ENCODE assay signal across 20 cellular contexts in the genomic region with DNA sequence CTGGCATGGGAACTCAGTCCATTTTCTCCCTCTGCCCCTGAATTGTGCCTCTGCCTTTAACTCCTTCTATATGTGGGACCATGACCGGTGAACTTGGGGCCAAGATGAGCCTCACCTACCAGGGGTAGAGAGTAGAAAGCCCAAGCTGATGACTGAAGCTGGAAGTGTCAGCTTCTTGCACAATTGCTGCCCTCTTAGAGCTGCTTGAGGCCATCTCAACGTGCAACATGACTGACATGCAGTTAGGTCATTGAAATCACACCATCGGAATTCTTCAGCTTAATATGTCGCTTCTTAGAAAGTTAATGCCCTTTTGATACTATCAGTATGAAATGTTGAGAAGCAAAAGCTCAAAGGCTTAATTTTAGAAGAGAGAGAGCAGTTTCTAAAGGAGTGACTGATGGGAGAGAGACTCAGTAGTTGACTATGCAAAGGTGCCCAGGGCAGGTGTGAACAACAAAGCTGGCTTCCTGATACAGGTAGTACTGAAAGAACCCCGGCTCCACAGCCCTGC.
"Had no signal": no experiment of that assay in that cellular context is flagged by ENCODE, and none has a peak within 500 bp of the region (broad histone marks: within the 10 kb centered on the region; RNA-seq: fewer than 3 reads in every experiment).

No MANE protein-coding gene starts in this region.

- DNase-seq: gastrocnemius medialis; heart right ventricle; hypothalamus; kidney; left cardiac atrium; left ventricle myocardium inferior; mucosa of descending colon; naive thymus-derived CD8-positive, alpha-beta T cell; right cardiac atrium; small intestine; stimulated activated CD4-positive, alpha-beta T cell treated with anti-CD3 and anti-CD28 coated beads, Interleukin-12 subunit alpha, Interleukin-12 subunit beta, amount 100 ng/mL, for 4 hours; stimulated activated naive CD4-positive, alpha-beta T cell; stomach; substantia nigra; uterus had no signal

- H3K27ac Mint-ChIP-seq: dendritic cell treated with granulocyte-macrophage colony-stimulating factor and Interleukin-4, amounts not matched to agents 40 ng/mL and 50 ng/mL, for 4 days; type B pancreatic cell had no signal

- H3K36me3 ChIP-seq: esophagus muscularis mucosa, gastrocnemius medialis, heart right ventricle, left ventricle myocardium inferior, stomach, thoracic aorta, uterus had no signal

- H3K4me3 ChIP-seq: esophagus muscularis mucosa, gastrocnemius medialis, heart right ventricle, left ventricle myocardium inferior, lung, mucosa of descending colon, stomach, thoracic aorta, uterus had no signal

- H3K4me1 Mint-ChIP-seq: naive thymus-derived CD8-positive, alpha-beta T cell had no signal

- H3K4me1 ChIP-seq: esophagus muscularis mucosa, gastrocnemius medialis, uterus had no signal

- H3K27ac ChIP-seq: esophagus muscularis mucosa, gastrocnemius medialis, heart right ventricle, left ventricle myocardium inferior, stomach, thoracic aorta, uterus had no signal

- H3K9me3 Mint-ChIP-seq: dendritic cell treated with granulocyte-macrophage colony-stimulating factor and Interleukin-4, amounts not matched to agents 40 ng/mL and 50 ng/mL, for 4 days; naive thymus-derived CD8-positive, alpha-beta T cell; type B pancreatic cell had no signal

- H3K27me3 Mint-ChIP-seq: dendritic cell treated with granulocyte-macrophage colony-stimulating factor and Interleukin-4, amounts not matched to agents 40 ng/mL and 50 ng/mL, for 4 days had no signal

- H3K9me3 ChIP-seq: esophagus muscularis mucosa, gastrocnemius medialis, heart right ventricle, left ventricle myocardium inferior, mucosa of descending colon, stomach, thoracic aorta, uterus had no signal

- H3K27me3 ChIP-seq: esophagus muscularis mucosa, gastrocnemius medialis, heart right ventricle, stomach, uterus had no signal

- H3K4me3 Mint-ChIP-seq: dendritic cell treated with granulocyte-macrophage colony-stimulating factor and Interleukin-4, amounts not matched to agents 40 ng/mL and 50 ng/mL, for 4 days; naive thymus-derived CD8-positive, alpha-beta T cell; type B pancreatic cell had no signal

- H3K36me3 Mint-ChIP-seq: naive thymus-derived CD8-positive, alpha-beta T cell; type B pancreatic cell had no signal
